8 cellular contexts compared by ENCODE assay signal in the genomic region with DNA sequence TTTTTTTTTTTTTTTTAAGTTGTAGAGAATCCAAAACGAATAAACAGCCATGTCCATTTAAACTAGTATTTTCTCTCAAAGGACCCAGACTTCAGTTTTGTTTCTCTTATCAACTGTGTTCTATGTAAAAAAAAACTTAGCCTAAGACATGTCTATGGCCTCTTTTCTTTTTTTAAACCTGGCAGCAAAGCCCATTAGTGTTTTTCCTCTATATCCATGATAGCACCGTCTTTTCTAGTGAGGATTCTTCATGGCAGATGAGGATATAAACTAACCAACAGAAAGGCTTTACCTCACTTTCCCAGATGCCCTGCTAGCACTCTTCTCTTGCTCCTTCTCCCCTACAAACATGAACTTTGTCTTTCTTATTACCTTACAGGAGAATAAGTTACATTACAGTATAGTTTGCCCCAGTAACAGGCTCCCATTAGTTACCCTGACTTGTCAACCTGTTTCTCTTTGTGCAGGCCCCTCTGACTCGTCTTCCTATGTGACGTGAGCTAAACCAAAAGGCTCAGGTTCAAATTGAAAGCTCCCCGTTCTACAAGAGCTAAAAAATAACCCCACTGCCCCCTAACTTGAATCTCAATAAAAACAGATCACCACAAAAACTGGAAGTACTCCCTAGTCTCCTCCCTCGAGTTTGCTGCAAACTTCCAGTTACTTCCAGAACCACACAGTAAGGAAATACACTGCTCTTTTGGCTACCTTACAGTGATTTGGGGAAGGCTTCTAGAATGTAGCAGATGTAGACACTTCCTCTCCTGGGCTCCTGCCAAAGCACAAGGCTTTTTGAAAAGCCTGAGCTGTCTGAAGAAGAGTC. TPM values are rescaled to one million over a fixed set of nuclear protein-coding genes. Genes with fewer than 3 reads are reported as not detected.
DNase-seq lines count a peak whose midpoint lies in the region; ATAC-seq and TF ChIP-seq lines count a peak whose summit lies in the region.

No MANE protein-coding gene starts in this region.

- 73% methylated on average over 6 of the region's 6 CpGs for WGBS in hepatocyte (ENCODE audit: low lambda C conversion rate, missing lambda C conversion rate)

- peaks cover 64% of the 10 kb centered on the region for H3K79me2 ChIP-seq in hepatocyte

- POLR2A ChIA-PET in activated CD4-positive, alpha-beta T cell treated with anti-CD3 and anti-CD28 coated beads for 36 hours (lab: Charles Lee), result no interaction called here

- peak overlapping the region; percentile 69 for H3K4me3 ChIP-seq in adipocyte (ENCODE audit: low read length)
- no peak overlapping the region for H3K4me3 ChIP-seq in hepatocyte

- DNase-seq in activated CD4-positive, alpha-beta T cell treated with anti-CD3 and anti-CD28 coated beads for 36 hours, result peak; percentile 16
- no peak for DNase-seq in activated CD4-positive, alpha-beta T cell treated with anti-CD3 and anti-CD28 coated beads, Interleukin-2, amount 50 U/mL, for 48 hours
- DNase-seq in adipocyte (ENCODE audit: low read depth), result peak; percentile 74
- DNase-seq in hepatocyte (ENCODE audit: low spot score), result peak; percentile 37
- no peak for DNase-seq in stimulated activated effector memory CD8-positive, alpha-beta T cell treated with anti-CD3 and anti-CD28 coated beads, Interleukin-12 subunit alpha, Interleukin-12 subunit beta, amount 100 ng/mL, for 72 hours (ENCODE audit: low spot score in 2 of 2)
- no peak for DNase-seq in NCI-H2081 treated with DMSO at 0.1 percent for 48 hours (lab: John Stamatoyannopoulos, UW)
- no peak for DNase-seq in HPDE6-E6E7 (ENCODE audit: extremely low spot score)

- H3K27ac ChIP-seq in hepatocyte, result peak overlapping the region; percentile 65

- no peaks in the 10 kb centered on the region for H3K9me3 ChIP-seq in adipocyte (ENCODE audit: control insufficient read depth, low read length)
- no peaks in the 10 kb centered on the region for H3K9me3 ChIP-seq in hepatocyte (ENCODE audit: low read depth)

- intact Hi-C loops in activated CD4-positive, alpha-beta T cell treated with anti-CD3 and anti-CD28 coated beads for 36 hours (cut with DNase I, micrococcal nuclease), result no loop called here

- ATAC-seq in activated CD4-positive, alpha-beta T cell treated with anti-CD3 and anti-CD28 coated beads for 36 hours, result peak; percentile 84
- peak; percentile 51 for ATAC-seq in stimulated activated effector memory CD8-positive, alpha-beta T cell treated with anti-CD3 and anti-CD28 coated beads, Interleukin-12 subunit alpha, Interleukin-12 subunit beta, amount 100 ng/mL, for 72 hours
- ATAC-seq in esophagus mucosa, result no peak

- peaks cover 23% of the 10 kb centered on the region for H3K36me3 ChIP-seq in adipocyte (ENCODE audit: control insufficient read depth, insufficient read depth, low read length, severe bottlenecking)
- H3K36me3 ChIP-seq in hepatocyte (replicated peaks; ENCODE audit: insufficient read depth, low read depth), result peaks cover 3% of the 10 kb centered on the region

- peak overlapping the region; percentile 58 for H3K4me2 ChIP-seq in hepatocyte

- H3K4me1 ChIP-seq in adipocyte (ENCODE audit: control insufficient read depth, insufficient read depth, low read length) (peaks cover 16% of the 10 kb centered on the region), hepatocyte (ENCODE audit: insufficient read depth) (peaks cover 14% of the 10 kb centered on the region)

- no peak overlapping the region for H3K4me3 Mint-ChIP-seq in activated CD4-positive, alpha-beta T cell treated with anti-CD3 and anti-CD28 coated beads for 36 hours
- peak overlapping the region; percentile 27 for H3K4me3 Mint-ChIP-seq in stimulated activated effector memory CD8-positive, alpha-beta T cell treated with anti-CD3 and anti-CD28 coated beads, Interleukin-12 subunit alpha, Interleukin-12 subunit beta, amount 100 ng/mL, for 72 hours

- H3K9me2 ChIP-seq in hepatocyte (replicated peaks; ENCODE audit: insufficient read depth), result no peaks in the 10 kb centered on the region

- H3K27me3 Mint-ChIP-seq in activated CD4-positive, alpha-beta T cell treated with anti-CD3 and anti-CD28 coated beads for 36 hours, result no peaks in the 10 kb centered on the region

- CTCF ChIA-PET in activated CD4-positive, alpha-beta T cell treated with anti-CD3 and anti-CD28 coated beads for 36 hours (lab: Charles Lee), result interaction anchor here (0.6 to 2.1 kb wide), 4 partner anchors 8 to 20 kb away, joined by 5 to 11 read pairs (median 6); a partner anchor contains a TSS

- H3K27me3 ChIP-seq in adipocyte (replicated peaks; ENCODE audit: control insufficient read depth, insufficient read depth, low read length), result no peaks in the 10 kb centered on the region
- H3K27me3 ChIP-seq in hepatocyte, result no peaks in the 10 kb centered on the region

- H2AFZ ChIP-seq in hepatocyte, result no peak overlapping the region

- no peaks in the 10 kb centered on the region for H4K20me1 ChIP-seq in hepatocyte (ENCODE audit: insufficient read depth, poor library complexity, severe bottlenecking)

- no peak for TF ChIP-seq CTCF in hepatocyte (IDR thresholded peaks at IDR 0.05; ENCODE audit: poor library complexity)

- H3K9me3 Mint-ChIP-seq in activated CD4-positive, alpha-beta T cell treated with anti-CD3 and anti-CD28 coated beads for 36 hours (ENCODE audit: low read depth), result no peaks in the 10 kb centered on the region
- no peaks in the 10 kb centered on the region for H3K9me3 Mint-ChIP-seq in stimulated activated effector memory CD8-positive, alpha-beta T cell treated with anti-CD3 and anti-CD28 coated beads, Interleukin-12 subunit alpha, Interleukin-12 subunit beta, amount 100 ng/mL, for 72 hours

- H3K36me3 Mint-ChIP-seq in activated CD4-positive, alpha-beta T cell treated with anti-CD3 and anti-CD28 coated beads for 36 hours (ENCODE audit: low read depth), result peaks cover 23% of the 10 kb centered on the region
- H3K36me3 Mint-ChIP-seq in stimulated activated effector memory CD8-positive, alpha-beta T cell treated with anti-CD3 and anti-CD28 coated beads, Interleukin-12 subunit alpha, Interleukin-12 subunit beta, amount 100 ng/mL, for 72 hours, result peaks cover 80% of the 10 kb centered on the region

- H3K9ac ChIP-seq in adipocyte (ENCODE audit: low read length), result peak overlapping the region; percentile 43

- H3K4me1 Mint-ChIP-seq in activated CD4-positive, alpha-beta T cell treated with anti-CD3 and anti-CD28 coated beads for 36 hours, result peaks cover 25% of the 10 kb centered on the region
- H3K4me1 Mint-ChIP-seq in stimulated activated effector memory CD8-positive, alpha-beta T cell treated with anti-CD3 and anti-CD28 coated beads, Interleukin-12 subunit alpha, Interleukin-12 subunit beta, amount 100 ng/mL, for 72 hours, result peaks cover 15% of the 10 kb centered on the region

- peak overlapping the region; percentile 77 for H3K27ac Mint-ChIP-seq in activated CD4-positive, alpha-beta T cell treated with anti-CD3 and anti-CD28 coated beads for 36 hours
- H3K27ac Mint-ChIP-seq in stimulated activated effector memory CD8-positive, alpha-beta T cell treated with anti-CD3 and anti-CD28 coated beads, Interleukin-12 subunit alpha, Interleukin-12 subunit beta, amount 100 ng/mL, for 72 hours, result peak overlapping the region; percentile 88

RNA-seq across cellular contexts. Expression of a gene that starts 20.1 kb away (rescaled TPM):
- 10 to 100 TPM; 51.8 to 58.5 TPM for total RNA-seq in activated CD4-positive, alpha-beta T cell treated with anti-CD3 and anti-CD28 coated beads for 36 hours
- total RNA-seq in hepatocyte (145 TPM in 2 replicates), esophagus mucosa (7.8 TPM)
- polyA plus RNA-seq in hepatocyte, result 140 and 149 TPM in 2 replicates

RNA-seq across cellular contexts. Expression of a gene that starts 33.7 kb away (rescaled TPM):
- 1 to 10 TPM; 1.6 to 2.2 TPM for total RNA-seq in activated CD4-positive, alpha-beta T cell treated with anti-CD3 and anti-CD28 coated beads for 36 hours
- 3.4 and 3.9 TPM in 2 replicates for total RNA-seq in hepatocyte
- 1.9 and 2.1 TPM in 2 replicates for polyA plus RNA-seq in hepatocyte
- total RNA-seq in esophagus mucosa, result 1.0 TPM

Comparison
In these comparisons a context has a peak if more than half of its experiments do, and no peak if none do; other contexts are left out.
1. DNase-seq: peak in activated CD4-positive, alpha-beta T cell treated with anti-CD3 and anti-CD28 coated beads for 36 hours (single experiment), adipocyte (single experiment) and hepatocyte (single experiment); none in activated CD4-positive, alpha-beta T cell treated with anti-CD3 and anti-CD28 coated beads, Interleukin-2, amount 50 U/mL, for 48 hours (0 of 2), stimulated activated effector memory CD8-positive, alpha-beta T cell treated with anti-CD3 and anti-CD28 coated beads, Interleukin-12 subunit alpha, Interleukin-12 subunit beta, amount 100 ng/mL, for 72 hours (0 of 2), NCI-H2081 treated with DMSO at 0.1 percent for 48 hours (single experiment) and HPDE6-E6E7 (single experiment).